ENCODE assay signal across 10 cellular contexts in the genomic region with DNA sequence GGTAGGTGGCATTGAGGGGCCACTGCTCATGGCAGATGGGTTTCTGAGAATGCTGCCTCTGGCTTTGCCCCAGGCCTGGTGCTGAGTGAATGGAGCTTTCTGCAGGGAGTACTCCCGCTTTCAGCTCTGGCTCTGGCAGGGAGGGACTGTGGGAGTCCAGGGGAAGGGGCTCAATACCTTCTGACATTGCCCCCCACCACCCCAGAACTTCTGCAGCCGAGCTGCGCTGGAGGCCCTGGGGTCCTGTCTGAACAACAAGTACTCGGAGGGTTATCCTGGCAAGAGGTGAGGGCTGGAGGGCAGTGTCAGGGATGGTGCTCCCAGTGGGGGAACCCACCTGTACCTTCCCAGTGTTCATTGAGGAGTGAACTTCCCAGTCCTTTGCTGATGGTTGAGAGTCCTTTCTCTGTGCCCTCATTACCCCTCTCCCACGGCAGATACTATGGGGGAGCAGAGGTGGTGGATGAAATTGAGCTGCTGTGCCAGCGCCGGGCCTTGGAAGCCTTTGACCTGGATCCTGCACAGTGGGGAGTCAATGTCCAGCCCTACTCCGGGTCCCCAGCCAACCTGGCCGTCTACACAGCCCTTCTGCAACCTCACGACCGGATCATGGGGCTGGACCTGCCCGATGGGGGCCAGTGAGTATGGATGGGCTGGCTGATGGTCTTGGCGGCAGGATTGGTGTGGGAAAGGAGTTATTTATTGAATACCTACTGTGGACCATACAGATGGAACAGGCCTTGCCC. TPM values are rescaled to one million over a fixed set of nuclear protein-coding genes. Genes with fewer than 3 reads are reported as not detected.
DNase-seq lines count a peak whose midpoint lies in the region; ATAC-seq and TF ChIP-seq lines count a peak whose summit lies in the region.
"Had no signal": no experiment of that assay in that cellular context is flagged by ENCODE, and none has a peak within 500 bp of the region (broad histone marks: within the 10 kb centered on the region; RNA-seq: fewer than 3 reads in every experiment).

No MANE protein-coding gene starts in this region.

- H3K36me3 ChIP-seq in tibial artery = peaks cover 0 to 40% (median 35%) of the 10 kb centered on the region in 3 donors
- peaks cover 15 to 43% (median 31%) of the 10 kb centered on the region in 3 donors for H3K36me3 ChIP-seq in esophagus squamous epithelium

- H3K9me3 ChIP-seq in tibial artery (no peaks in the 10 kb centered on the region), esophagus squamous epithelium (no peaks in the 10 kb centered on the region)
- H3K9me3 ChIP-seq: left lung had no signal

- H3K36me3 Mint-ChIP-seq in natural killer cell treated with Interleukin-12 subunit alpha and Interleukin-12 subunit beta and Interleukin-15 and Interleukin-18, amount 100 ng/mL, for 72 hours = peaks cover 19% of the 10 kb centered on the region
- peaks cover 9% of the 10 kb centered on the region for H3K36me3 Mint-ChIP-seq in natural killer cell
- H3K36me3 Mint-ChIP-seq in glutamatergic neuron (ENCODE audit: unreplicated experiment) = no peaks in the 10 kb centered on the region

- peaks cover 0 to 59% (median 49%) of the 10 kb centered on the region in 4 donors for H3K4me1 ChIP-seq in tibial artery
- H3K4me1 ChIP-seq in esophagus squamous epithelium = peaks cover 33 to 91% (median 42%) of the 10 kb centered on the region in 3 donors

- H3K27ac ChIP-seq in VCaP (peak overlapping the region; percentile 96), tibial artery (peak overlapping the region; percentile 84 to 95), esophagus squamous epithelium (no peak overlapping the region)
- H3K27ac ChIP-seq: left lung had no signal

- TF ChIP-seq CTCF in natural killer cell (IDR thresholded peaks at IDR 0.05) (no peak), VCaP (conservative IDR thresholded peaks at IDR 0.05) (no peak), glutamatergic neuron (IDR thresholded peaks at IDR 0.05; ENCODE audit: partially characterized antibody, unreplicated experiment) (no peak), tibial artery (IDR thresholded peaks at IDR 0.05) (no peak), esophagus squamous epithelium (IDR thresholded peaks at IDR 0.05) (no peak)

- no peak for DNase-seq in natural killer cell treated with Interleukin-12 subunit alpha and Interleukin-12 subunit beta and Interleukin-15 and Interleukin-18, amount 100 ng/mL, for 72 hours (ENCODE audit: low spot score)
- DNase-seq in natural killer cell (no peak), glutamatergic neuron (no peak), tibial artery (no peak), esophagus squamous epithelium (lab: John Stamatoyannopoulos, UW) (no peak), putamen (ENCODE audit: low spot score) (no peak), cortex of kidney (lab: John Stamatoyannopoulos, UW) (no peak)
- DNase-seq: effector memory CD8-positive, alpha-beta T cell had no signal

- ATAC-seq in natural killer cell treated with Interleukin-12 subunit alpha and Interleukin-12 subunit beta and Interleukin-15 and Interleukin-18, amount 100 ng/mL, for 72 hours = no peak
- ATAC-seq in natural killer cell = no peak
- ATAC-seq: effector memory CD8-positive, alpha-beta T cell; left lung had no signal

- no peaks in the 10 kb centered on the region for H3K9me3 Mint-ChIP-seq in natural killer cell treated with Interleukin-12 subunit alpha and Interleukin-12 subunit beta and Interleukin-15 and Interleukin-18, amount 100 ng/mL, for 72 hours
- H3K9me3 Mint-ChIP-seq in natural killer cell (no peaks in the 10 kb centered on the region), glutamatergic neuron (ENCODE audit: unreplicated experiment) (peaks cover 22% of the 10 kb centered on the region)
- H3K9me3 Mint-ChIP-seq: effector memory CD8-positive, alpha-beta T cell had no signal

- peak overlapping the region; percentile 98 to 100 for H3K27ac Mint-ChIP-seq in natural killer cell treated with Interleukin-12 subunit alpha and Interleukin-12 subunit beta and Interleukin-15 and Interleukin-18, amount 100 ng/mL, for 72 hours
- H3K27ac Mint-ChIP-seq in natural killer cell (no peak overlapping the region), glutamatergic neuron (ENCODE audit: unreplicated experiment) (no peak overlapping the region)

- H3K4me3 Mint-ChIP-seq in natural killer cell treated with Interleukin-12 subunit alpha and Interleukin-12 subunit beta and Interleukin-15 and Interleukin-18, amount 100 ng/mL, for 72 hours = peak overlapping the region; percentile 96
- no peak overlapping the region for H3K4me3 Mint-ChIP-seq in natural killer cell
- peak overlapping the region; percentile 98 for H3K4me3 Mint-ChIP-seq in glutamatergic neuron (ENCODE audit: unreplicated experiment)

- WGBS in esophagus squamous epithelium, 2 donors = 91 to 92% methylated on average over 2 to 4 of the region's 13 CpGs

- peaks cover 38 to 48% of the 10 kb centered on the region in 2 donors for H3K4me1 Mint-ChIP-seq in natural killer cell treated with Interleukin-12 subunit alpha and Interleukin-12 subunit beta and Interleukin-15 and Interleukin-18, amount 100 ng/mL, for 72 hours (ENCODE audit: low read depth in 2 of 2)
- H3K4me1 Mint-ChIP-seq in natural killer cell (peaks cover 33 to 48% of the 10 kb centered on the region in 2 donors), glutamatergic neuron (ENCODE audit: low read depth, unreplicated experiment) (peaks cover 29% of the 10 kb centered on the region)

- intact Hi-C loops in natural killer cell (cut with micrococcal nuclease) (no loop called here), tibial artery (cut with DNase I; ENCODE audit: low total_unique reads) (no loop called here), esophagus squamous epithelium (cut with DNase I) (no loop called here)

- peaks cover 11 to 14% of the 10 kb centered on the region in 2 donors for H3K27me3 Mint-ChIP-seq in natural killer cell treated with Interleukin-12 subunit alpha and Interleukin-12 subunit beta and Interleukin-15 and Interleukin-18, amount 100 ng/mL, for 72 hours
- H3K27me3 Mint-ChIP-seq in natural killer cell (ENCODE audit: low read depth in 2 of 2) = peaks cover 13 to 24% of the 10 kb centered on the region in 2 donors
- H3K27me3 Mint-ChIP-seq in glutamatergic neuron (ENCODE audit: unreplicated experiment) = peaks cover 34% of the 10 kb centered on the region

- H3K4me3 ChIP-seq in tibial artery (peak overlapping the region in 1 of 2 donors; percentile 62), esophagus squamous epithelium (no peak overlapping the region)

- H3K27me3 ChIP-seq in tibial artery (peaks cover 0 to 8% of the 10 kb centered on the region in 2 donors), esophagus squamous epithelium (peaks cover 0 to 24% (median 2%) of the 10 kb centered on the region in 4 donors)

- TF ChIP-seq POLR2A in esophagus squamous epithelium (IDR thresholded peaks at IDR 0.05) = no peak

RNA-seq across cellular contexts. Expression of a gene that starts 1.9 kb away (rescaled TPM):
- 100 to 1,000 TPM; 262 to 355 TPM for total RNA-seq in natural killer cell treated with Interleukin-12 subunit alpha and Interleukin-12 subunit beta and Interleukin-15 and Interleukin-18, amount 100 ng/mL, for 72 hours
- total RNA-seq in natural killer cell (10 to 100 TPM; 28.6 to 39.3 (median 34.9) TPM), glutamatergic neuron (ENCODE audit: unreplicated experiment) (165 TPM), esophagus squamous epithelium (100 to 1,000 TPM in 1 of 4 donors, 10 to 100 TPM in 3; 56.1 to 104 (median 76.6) TPM)

RNA-seq across cellular contexts. Expression of a gene that starts 14.9 kb away (rescaled TPM):
- total RNA-seq in natural killer cell treated with Interleukin-12 subunit alpha and Interleukin-12 subunit beta and Interleukin-15 and Interleukin-18, amount 100 ng/mL, for 72 hours = under 1 TPM in 1 of 2 donors, not detected in 1; 0.73 TPM
- under 1 TPM in 1 of 3 donors, not detected in 2; 0.82 TPM for total RNA-seq in natural killer cell
- total RNA-seq in glutamatergic neuron (ENCODE audit: unreplicated experiment) = 10.5 TPM
- 1 to 10 TPM in 2 of 4 donors, under 1 TPM in 2; 0.21 to 5.0 (median 2.5) TPM for total RNA-seq in esophagus squamous epithelium

RNA-seq across cellular contexts. Expression of a gene that starts 19.5 kb away (rescaled TPM):
- 1 to 10 TPM; 2.5 to 6.1 TPM for total RNA-seq in natural killer cell treated with Interleukin-12 subunit alpha and Interleukin-12 subunit beta and Interleukin-15 and Interleukin-18, amount 100 ng/mL, for 72 hours
- total RNA-seq in natural killer cell (1 to 10 TPM; 2.4 to 4.1 (median 3.8) TPM), glutamatergic neuron (ENCODE audit: unreplicated experiment) (12.1 TPM), esophagus squamous epithelium (under 1 TPM; 0.29 to 0.95 (median 0.47) TPM)

Comparison
In these comparisons a context has a peak if more than half of its experiments do, and no peak if none do; other contexts are left out.
1. H3K27ac Mint-ChIP-seq: peak in natural killer cell treated with Interleukin-12 subunit alpha and Interleukin-12 subunit beta and Interleukin-15 and Interleukin-18, amount 100 ng/mL, for 72 hours (2 of 2); none in natural killer cell (0 of 2) and glutamatergic neuron (single experiment).
2. H3K27ac ChIP-seq: peak in VCaP (single experiment) and tibial artery (2 of 2); none in esophagus squamous epithelium (0 of 4).